2 cellular contexts compared by ENCODE assay signal in genomic region chr4:145486603-145487002, GRCh38.
TF ChIP-seq lines count a peak whose summit lies in the region.

No MANE protein-coding gene starts in this region.

TF ChIP-seq in GM12878, 131 proteins besides CTCF, POLR2A, EP300 and RAD21 (continued from another document):
- TF ChIP-seq RELB (IDR thresholded peaks at IDR 0.05; ENCODE audit: low read depth) (no peak), ESRRA (IDR thresholded peaks at IDR 0.05; ENCODE audit: low read length) (no peak), EZH2 (IDR thresholded peaks at IDR 0.05; ENCODE audit: borderline replicate concordance, control insufficient read depth, low read depth, low read length) (no peak), CUX1 (IDR thresholded peaks at IDR 0.05; ENCODE audit: insufficient replicate concordance, low read depth, low read length) (no peak), PKNOX1 (IDR thresholded peaks at IDR 0.05) (no peak), SMAD1 (IDR thresholded peaks at IDR 0.05; ENCODE audit: low read depth, partially characterized antibody) (no peak), KAT2A (conservative IDR thresholded peaks at IDR 0.05; ENCODE audit: control insufficient read depth, low read depth, low read length) (no peak)

TF ChIP-seq in WTC11, 78 proteins besides CTCF, POLR2A, EP300 and RAD21:
- no peak for TF ChIP-seq E2F1 (CRISPR knock-in tag; IDR thresholded peaks at IDR 0.05)
